Comparison of ENCODE assay signal across 11 cellular contexts in the genomic region with DNA sequence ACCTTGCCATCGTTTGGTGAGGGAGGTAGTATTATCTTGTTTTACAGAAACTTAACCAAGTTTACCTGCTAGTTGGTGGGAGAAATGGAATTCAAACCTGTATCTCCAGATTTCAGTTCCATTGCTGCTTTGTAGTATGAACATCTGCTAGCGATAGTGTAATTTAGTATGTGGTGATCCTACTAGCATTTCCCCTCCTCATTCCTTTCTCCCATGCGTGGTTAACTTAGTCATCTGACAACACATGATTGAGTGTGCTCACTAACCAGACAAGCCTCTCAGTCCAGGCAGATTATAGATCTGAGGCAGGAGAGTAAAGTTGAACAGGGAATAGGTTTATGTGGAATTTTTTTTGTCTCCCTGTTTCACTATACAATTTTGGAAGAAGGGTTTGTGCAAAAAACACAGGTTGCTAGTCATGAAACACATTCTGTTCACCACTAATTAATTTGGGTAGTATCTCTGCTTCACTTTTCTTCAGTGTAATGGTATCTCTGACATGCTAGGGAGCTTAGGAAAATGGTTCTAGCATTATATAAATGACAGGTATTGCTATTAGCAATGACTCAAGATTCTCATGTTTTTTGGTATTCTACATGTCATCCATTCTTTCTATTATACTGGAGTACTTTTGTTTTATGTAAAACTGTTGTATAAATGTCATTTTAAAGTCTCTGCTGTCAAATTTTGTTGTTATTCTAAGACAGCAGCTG. TPM values are rescaled to one million over a fixed set of nuclear protein-coding genes. Genes with fewer than 3 reads are reported as not detected.
DNase-seq lines count a peak whose midpoint lies in the region; ATAC-seq, FAIRE-seq and TF ChIP-seq lines count a peak whose summit lies in the region.
"Had no signal": no experiment of that assay in that cellular context is flagged by ENCODE, and none has a peak within 500 bp of the region (broad histone marks: within the 10 kb centered on the region; RNA-seq: fewer than 3 reads in every experiment).

No MANE protein-coding gene starts in this region.

- H3K36me3 ChIP-seq in heart left ventricle (no peaks in the 10 kb centered on the region), uterus (no peaks in the 10 kb centered on the region), kidney (ENCODE audit: control insufficient read depth in 1 of 2, insufficient read depth in 2 of 2, low read length in 2 of 2) (no peaks in the 10 kb centered on the region), colonic mucosa (no peaks in the 10 kb centered on the region)

- H3K4me3 ChIP-seq in heart left ventricle = no peak overlapping the region
- H3K4me3 ChIP-seq in uterus = no peak overlapping the region
- H3K4me3 ChIP-seq in kidney (ENCODE audit: low read length in 2 of 2) = no peak overlapping the region
- H3K4me3 ChIP-seq in colonic mucosa = no peak overlapping the region

- no peaks in the 10 kb centered on the region for H3K36me3 Mint-ChIP-seq in WTC11

- FAIRE-seq in kidney (lab: Jason Lieb, UNC) = no peak
- FAIRE-seq: D721Med had no signal

- no peaks in the 10 kb centered on the region for H3K9me3 ChIP-seq in heart left ventricle
- no peaks in the 10 kb centered on the region for H3K9me3 ChIP-seq in uterus
- no peaks in the 10 kb centered on the region for H3K9me3 ChIP-seq in kidney (ENCODE audit: control insufficient read depth in 1 of 2, low read length in 2 of 2)
- H3K9me3 ChIP-seq in colonic mucosa = no peaks in the 10 kb centered on the region

- no peak overlapping the region for H3K9ac ChIP-seq in kidney (ENCODE audit: low read length in 2 of 2)
- H3K9ac ChIP-seq in colonic mucosa (ENCODE audit: low read depth in 2 of 2, low read length in 2 of 2) = no peak overlapping the region

- no peaks in the 10 kb centered on the region for H3K9me3 Mint-ChIP-seq in WTC11

- CTCF ChIA-PET in WTC11 (lab: Charles Lee) = interaction anchor here (0.8 to 3.9 kb wide), 3 partner anchors 12 to 281 kb away, joined by 3 to 32 read pairs (median 3); no protein-coding TSS in a partner anchor

- POLR2A ChIA-PET in WTC11 (lab: Charles Lee) = no interaction called here

- H3K27ac ChIP-seq in heart left ventricle (peak overlapping the region in 1 of 12 donors; percentile 34), uterus (peak overlapping the region in 1 of 2 donors; percentile 4), kidney (ENCODE audit: low read depth in 2 of 2, low read length in 2 of 2) (no peak overlapping the region), colonic mucosa (no peak overlapping the region)

- no peak overlapping the region for H3K4me3 Mint-ChIP-seq in WTC11

- peaks cover 66% of the 10 kb centered on the region for H3K4me1 Mint-ChIP-seq in WTC11

- H3K27me3 Mint-ChIP-seq in WTC11 (ENCODE audit: low read depth) = no peaks in the 10 kb centered on the region

- TF ChIP-seq POLR2A in heart left ventricle (IDR thresholded peaks at IDR 0.05) (no peak), uterus (IDR thresholded peaks at IDR 0.05) (no peak)

- peak overlapping the region; percentile 83 for H3K27ac Mint-ChIP-seq in WTC11

- TF ChIP-seq CTCF in heart left ventricle (IDR thresholded peaks at IDR 0.05) = no peak
- TF ChIP-seq CTCF in WTC11 (IDR thresholded peaks at IDR 0.05) = no peak
- no peak for TF ChIP-seq CTCF in uterus (IDR thresholded peaks at IDR 0.05)
- no peak for TF ChIP-seq CTCF in kidney (IDR thresholded peaks at IDR 0.05; ENCODE audit: borderline replicate concordance, extremely low read depth, insufficient read depth)
- no peak for TF ChIP-seq CTCF in colonic mucosa (IDR thresholded peaks at IDR 0.05)

- DNase-seq in heart left ventricle (no peak), Right ventricle myocardium inferior (ENCODE audit: missing footprints) (no peak), WTC11 (ENCODE audit: low spot score) (no peak), islet precursor cell (peak; percentile 68), uterus (no peak), kidney (no peak), colonic mucosa (no peak)
- DNase-seq: left cardiac atrium, NCI-H510A had no signal

- intact Hi-C loops in heart left ventricle (cut with DNase I) = no loop called here
- intact Hi-C loops in Right ventricle myocardium inferior (cut with DNase I) = no loop called here
- intact Hi-C loops in uterus (cut with DNase I; ENCODE audit: low total_unique reads) = no loop called here
- intact Hi-C loops in kidney (cut with DNase I) = no loop called here
- intact Hi-C loops in colonic mucosa (cut with DNase I) = no loop called here

- ATAC-seq in heart left ventricle = peak in 3 of 4 donors; percentile 38 to 49 (median 43)
- ATAC-seq in Right ventricle myocardium inferior = no peak
- no peak for ATAC-seq in WTC11
- ATAC-seq in GM21717 (IDR thresholded peaks at IDR 0.05; ENCODE audit: unreplicated experiment) = no peak

- H3K27me3 ChIP-seq in heart left ventricle = no peaks in the 10 kb centered on the region
- H3K27me3 ChIP-seq in uterus = no peaks in the 10 kb centered on the region
- no peaks in the 10 kb centered on the region for H3K27me3 ChIP-seq in colonic mucosa

- 50 to 65% (median 54%) methylated on average over 3 of the region's 3 CpGs for WGBS in heart left ventricle, 4 donors

- H3K4me1 ChIP-seq in heart left ventricle (peaks cover 0 to 77% (median 36%) of the 10 kb centered on the region in 12 donors), uterus (peaks cover 4 to 9% of the 10 kb centered on the region in 2 donors), kidney (ENCODE audit: control insufficient read depth in 1 of 2, insufficient read depth in 1 of 2, low read depth in 1 of 2, low read length in 2 of 2) (peaks cover 6 to 14% of the 10 kb centered on the region in 2 donors), colonic mucosa (no peaks in the 10 kb centered on the region)

TF ChIP-seq in WTC11, 78 proteins besides CTCF, POLR2A, EP300 and RAD21:
- TF ChIP-seq CBFB (CRISPR knock-in tag; IDR thresholded peaks at IDR 0.05; ENCODE audit: low read depth) (no peak), RELA (CRISPR knock-in tag; IDR thresholded peaks at IDR 0.05; ENCODE audit: borderline replicate concordance) (no peak), FOXJ3 (CRISPR knock-in tag; IDR thresholded peaks at IDR 0.05; ENCODE audit: borderline replicate concordance) (no peak), SP1 (CRISPR knock-in tag; conservative IDR thresholded peaks at IDR 0.05) (no peak), NR1H2 (CRISPR knock-in tag; IDR thresholded peaks at IDR 0.05) (no peak), ELF4 (CRISPR knock-in tag; IDR thresholded peaks at IDR 0.05; ENCODE audit: low read depth) (no peak), TCF7 (CRISPR knock-in tag; IDR thresholded peaks at IDR 0.05; ENCODE audit: low read depth) (no peak), NR2C2 (CRISPR knock-in tag; IDR thresholded peaks at IDR 0.05) (no peak), GABPB1 (CRISPR knock-in tag; IDR thresholded peaks at IDR 0.05) (no peak), SMAD3 (CRISPR knock-in tag; IDR thresholded peaks at IDR 0.05; ENCODE audit: borderline replicate concordance) (no peak), ZNF219 (CRISPR knock-in tag; IDR thresholded peaks at IDR 0.05; ENCODE audit: borderline replicate concordance) (no peak), JAZF1 (CRISPR knock-in tag; IDR thresholded peaks at IDR 0.05) (no peak)
- TF ChIP-seq, protein P1, sequence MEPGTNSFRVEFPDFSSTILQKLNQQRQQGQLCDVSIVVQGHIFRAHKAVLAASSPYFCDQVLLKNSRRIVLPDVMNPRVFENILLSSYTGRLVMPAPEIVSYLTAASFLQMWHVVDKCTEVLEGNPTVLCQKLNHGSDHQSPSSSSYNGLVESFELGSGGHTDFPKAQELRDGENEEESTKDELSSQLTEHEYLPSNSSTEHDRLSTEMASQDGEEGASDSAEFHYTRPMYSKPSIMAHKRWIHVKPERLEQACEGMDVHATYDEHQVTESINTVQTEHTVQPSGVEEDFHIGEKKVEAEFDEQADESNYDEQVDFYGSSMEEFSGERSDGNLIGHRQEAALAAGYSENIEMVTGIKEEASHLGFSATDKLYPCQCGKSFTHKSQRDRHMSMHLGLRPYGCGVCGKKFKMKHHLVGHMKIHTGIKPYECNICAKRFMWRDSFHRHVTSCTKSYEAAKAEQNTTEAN (CRISPR knock-in tag; IDR thresholded peaks at IDR 0.05) = no peak
- TF ChIP-seq, protein P2, sequence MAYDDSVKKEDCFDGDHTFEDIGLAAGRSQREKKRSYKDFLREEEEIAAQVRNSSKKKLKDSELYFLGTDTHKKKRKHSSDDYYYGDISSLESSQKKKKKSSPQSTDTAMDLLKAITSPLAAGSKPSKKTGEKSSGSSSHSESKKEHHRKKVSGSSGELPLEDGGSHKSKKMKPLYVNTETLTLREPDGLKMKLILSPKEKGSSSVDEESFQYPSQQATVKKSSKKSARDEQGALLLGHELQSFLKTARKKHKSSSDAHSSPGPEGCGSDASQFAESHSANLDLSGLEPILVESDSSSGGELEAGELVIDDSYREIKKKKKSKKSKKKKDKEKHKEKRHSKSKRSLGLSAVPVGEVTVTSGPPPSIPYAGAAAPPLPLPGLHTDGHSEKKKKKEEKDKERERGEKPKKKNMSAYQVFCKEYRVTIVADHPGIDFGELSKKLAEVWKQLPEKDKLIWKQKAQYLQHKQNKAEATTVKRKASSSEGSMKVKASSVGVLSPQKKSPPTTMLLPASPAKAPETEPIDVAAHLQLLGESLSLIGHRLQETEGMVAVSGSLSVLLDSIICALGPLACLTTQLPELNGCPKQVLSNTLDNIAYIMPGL (CRISPR knock-in tag; IDR thresholded peaks at IDR 0.05) = no peak
TF ChIP-seq in WTC11: peak in this region for 0.

RNA-seq across cellular contexts. Expression of a gene that starts 21.7 kb away (rescaled TPM):
- total RNA-seq in heart left ventricle = 10 to 100 TPM; 29.7 to 84.3 (median 38.0) TPM
- 10 to 100 TPM; 21.9 to 27.7 TPM for polyA plus RNA-seq in heart left ventricle
- total RNA-seq in Right ventricle myocardium inferior = 42.1 TPM
- 163 to 167 TPM (median 163 TPM) in 3 replicates for total RNA-seq in WTC11 (2021)
- total RNA-seq in uterus = 100 to 1,000 TPM in 2 of 4 donors, 10 to 100 TPM in 2; 42.9 to 238 (median 75.2) TPM
- 77.6 TPM for total RNA-seq in kidney
- polyA plus RNA-seq in kidney (ENCODE audit: insufficient read depth, low read depth, low replicate concordance) = 28.5 TPM
- 10 to 100 TPM; 41.7 to 98.2 TPM for total RNA-seq in colonic mucosa

Comparison
In these comparisons a context has a peak if more than half of its experiments do, and no peak if none do; other contexts are left out.
1. ATAC-seq: peak in heart left ventricle (3 of 4); none in Right ventricle myocardium inferior (single experiment), WTC11 (single experiment) and GM21717 (single experiment).